ENCODE assay signal across 8 cellular contexts in the genomic region with DNA sequence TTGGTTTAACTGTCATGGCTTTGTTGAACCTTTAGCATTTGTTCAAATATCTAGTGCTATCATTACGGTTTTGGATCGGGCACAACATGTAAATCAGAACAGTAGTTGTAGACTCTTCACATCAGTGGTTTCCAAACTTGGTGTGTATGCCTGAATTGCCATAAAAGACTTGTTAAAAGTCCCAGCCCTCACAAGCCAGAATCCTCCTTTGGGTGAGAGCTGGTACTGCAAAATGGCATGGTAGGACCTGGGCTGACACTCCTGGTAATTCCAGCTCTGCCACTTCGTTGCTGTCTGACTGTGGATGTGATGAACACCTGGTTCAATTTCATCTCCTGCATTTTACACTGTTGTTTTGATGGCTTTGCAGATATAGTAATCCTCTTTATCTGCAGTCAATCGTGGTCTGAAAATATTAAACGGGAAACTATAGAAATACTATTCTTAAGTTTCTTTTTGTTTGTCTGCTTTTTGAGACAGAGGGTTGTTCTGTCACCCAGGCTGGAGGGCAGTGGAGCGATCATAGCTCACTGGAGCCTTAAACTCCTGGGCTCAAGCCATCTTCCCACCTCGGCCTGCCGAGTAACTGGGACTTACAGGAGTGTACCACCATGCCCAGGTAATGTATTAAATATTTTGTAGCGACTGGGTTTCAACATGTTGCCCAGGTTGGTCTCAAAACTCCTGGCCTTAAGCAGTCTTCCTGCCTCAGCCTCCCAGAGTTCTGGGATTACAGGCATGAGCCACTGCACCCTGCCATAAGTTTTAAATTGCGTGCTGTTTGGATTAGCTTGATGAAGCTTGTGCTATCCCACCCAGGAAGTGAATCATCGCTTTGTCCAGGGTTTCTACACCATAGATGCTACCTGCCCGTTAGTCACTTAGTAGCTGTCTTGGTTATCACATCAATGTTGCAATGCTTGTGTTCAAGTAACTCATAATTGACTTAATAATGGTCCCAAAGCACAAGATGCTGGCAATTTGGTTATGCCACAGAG.
DNase-seq lines count a peak whose midpoint lies in the region; ATAC-seq and TF ChIP-seq lines count a peak whose summit lies in the region.

No MANE protein-coding gene starts in this region.

- no peak overlapping the region for H3K27ac ChIP-seq in transverse colon

- no peak for TF ChIP-seq EP300 in transverse colon (IDR thresholded peaks at IDR 0.05; ENCODE audit: low read depth)

- H3K4me3 Mint-ChIP-seq in glutamatergic neuron (ENCODE audit: unreplicated experiment), result no peak overlapping the region

- no peaks in the 10 kb centered on the region for H3K27me3 ChIP-seq in transverse colon

- H3K4me1 ChIP-seq in transverse colon, result peaks cover 22 to 72% (median 33%) of the 10 kb centered on the region in 4 donors

- in situ Hi-C loops in KBM-7 (cut with MboI; ENCODE audit: low pct_unique_long_range_greater_than_20kb, low sequenced_read_pairs) (no loop called here), transverse colon (cut with MboI; ENCODE audit: low pct_ligation_motif_present in 1 of 4, low pct_unique_long_range_greater_than_20kb in 1 of 4, low sequenced_read_pairs in 3 of 4) (loop anchor here in 1 of 4 donors (25.0 kb wide), 1 partner anchor 100 kb away; no protein-coding TSS in a partner anchor)

- no peaks in the 10 kb centered on the region for H3K36me3 ChIP-seq in transverse colon

- H3K9me3 ChIP-seq in transverse colon, result no peaks in the 10 kb centered on the region

- no peak for TF ChIP-seq POLR2A in transverse colon (IDR thresholded peaks at IDR 0.05)

- peaks cover 7% of the 10 kb centered on the region for H3K9me3 Mint-ChIP-seq in glutamatergic neuron (ENCODE audit: unreplicated experiment)

- ATAC-seq in GM19324 (IDR thresholded peaks at IDR 0.05; ENCODE audit: low FRiP score, unreplicated experiment), result no peak

- 78 to 81% methylated on average over 10 to 12 of the region's 12 CpGs for WGBS in transverse colon (ENCODE audit: low coverage in 1 of 2), 2 donors

- H3K4me3 ChIP-seq in transverse colon, result no peak overlapping the region

- no peaks in the 10 kb centered on the region for H3K36me3 Mint-ChIP-seq in glutamatergic neuron (ENCODE audit: unreplicated experiment)

- intact Hi-C loops in transverse colon (cut with DNase I; ENCODE audit: low total_unique reads), result loop anchor here (10.0 kb wide), 1 partner anchor 63 kb away; the partner anchor contains the start of gene RAB7A

- H3K27me3 Mint-ChIP-seq in glutamatergic neuron (ENCODE audit: unreplicated experiment), result peaks cover 7% of the 10 kb centered on the region

- TF ChIP-seq CTCF in glutamatergic neuron (IDR thresholded peaks at IDR 0.05; ENCODE audit: partially characterized antibody, unreplicated experiment) (peak; percentile 73), transverse colon (IDR thresholded peaks at IDR 0.05) (peak in 4 of 5 experiments; percentile 27 to 48 (median 32))

- peaks cover 45% of the 10 kb centered on the region for H3K4me1 Mint-ChIP-seq in glutamatergic neuron (ENCODE audit: low read depth, unreplicated experiment)

- no peak overlapping the region for H3K27ac Mint-ChIP-seq in glutamatergic neuron (ENCODE audit: unreplicated experiment)

- peak; percentile 18 for DNase-seq in activated effector memory CD4-positive, alpha-beta T cell treated with Interleukin-2 at 50 U/mL for 16 hours
- DNase-seq in activated effector memory CD4-positive, alpha-beta T cell treated with anti-CD3 and anti-CD28 coated beads, Interleukin-2, amount 50 U/mL, for 16 hours, result no peak
- DNase-seq in KBM-7 (peak; percentile 44), glutamatergic neuron (no peak), transverse colon (peak; percentile 36), T1000 (lab: John Stamatoyannopoulos, UW) (no peak)
- DNase-seq in activated CD4-positive, alpha-beta T cell treated with anti-CD3 and anti-CD28 coated beads, Interleukin-2, amount 50 U/mL, for 48 hours, result peak; percentile 34 to 55

Comparison
In these comparisons a context has a peak if more than half of its experiments do, and no peak if none do; other contexts are left out.
1. DNase-seq: peak in activated effector memory CD4-positive, alpha-beta T cell treated with Interleukin-2 at 50 U/mL for 16 hours (single experiment), KBM-7 (single experiment), activated CD4-positive, alpha-beta T cell treated with anti-CD3 and anti-CD28 coated beads, Interleukin-2, amount 50 U/mL, for 48 hours (2 of 2) and transverse colon (single experiment); none in activated effector memory CD4-positive, alpha-beta T cell treated with anti-CD3 and anti-CD28 coated beads, Interleukin-2, amount 50 U/mL, for 16 hours (single experiment), glutamatergic neuron (single experiment) and T1000 (single experiment).